Comparison of ENCODE assay signal across 23 cellular contexts in the genomic region with DNA sequence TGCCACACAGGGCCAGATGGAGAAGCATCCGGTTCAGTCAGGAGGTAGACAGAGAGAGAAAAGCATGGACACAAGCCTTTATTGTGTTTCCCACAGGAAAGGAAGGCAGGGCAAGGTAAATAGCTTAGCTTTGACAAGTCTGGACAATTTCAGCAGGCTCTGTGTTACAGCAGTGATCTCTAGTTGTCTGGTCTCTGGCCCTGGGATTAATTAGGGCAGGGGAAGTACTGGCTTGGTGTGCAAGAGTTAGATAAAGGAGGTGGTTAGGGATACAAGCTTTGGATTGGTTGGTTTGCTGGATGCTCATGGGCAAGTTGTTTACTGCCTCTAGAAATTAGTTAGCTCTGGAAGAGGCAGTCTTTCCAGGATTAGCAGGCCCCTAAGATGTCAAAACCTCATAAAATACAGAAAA. TPM values are rescaled to one million over a fixed set of nuclear protein-coding genes. Genes with fewer than 3 reads are reported as not detected.
A peak's percentile ranks its signal among the peaks of the same experiment; 100 is the strongest.
DNase-seq lines count a peak whose midpoint lies in the region; ATAC-seq, FAIRE-seq and TF ChIP-seq lines count a peak whose summit lies in the region.
"Had no signal": no experiment of that assay in that cellular context is flagged by ENCODE, and none has a peak within 500 bp of the region (broad histone marks: within the 10 kb centered on the region; RNA-seq: fewer than 3 reads in every experiment).

No MANE protein-coding gene starts in this region.

- H3K36me3 ChIP-seq in K562 (ENCODE audit: control insufficient read depth, insufficient read depth, low read length) (no peaks in the 10 kb centered on the region), mesodermal cell (ENCODE audit: control insufficient read depth, insufficient read depth, low read length) (no peaks in the 10 kb centered on the region)
- H3K36me3 ChIP-seq: SJCRH30, spleen, upper lobe of left lung had no signal

- no peak overlapping the region for H3K4me3 ChIP-seq in K562
- no peak overlapping the region for H3K4me3 ChIP-seq in mesodermal cell (ENCODE audit: extremely low read depth, insufficient read depth, low read length, poor library complexity, severe bottlenecking)
- H3K4me3 ChIP-seq: SJCRH30, spleen, upper lobe of left lung had no signal

- H3K27me3 ChIP-seq in K562 (ENCODE audit: control insufficient read depth in 2 of 2, insufficient read depth in 2 of 2, low read length in 2 of 2): no peaks in the 10 kb centered on the region
- H3K27me3 ChIP-seq: upper lobe of left lung had no signal

- in situ Hi-C loops in K562 (cut with MboI): no loop called here

- no peak for TF ChIP-seq RAD21 in K562 (CRISPR knock-in tag; conservative IDR thresholded peaks at IDR 0.05 in 1 of 2, IDR thresholded peaks at IDR 0.05 in 1 of 2)

- no peaks in the 10 kb centered on the region for H3K9me1 ChIP-seq in K562 (ENCODE audit: control insufficient read depth, insufficient read depth, low read length)

- H3K9me3 ChIP-seq in K562 (replicated peaks; ENCODE audit: control insufficient read depth, insufficient read depth, low read depth, low read length): peaks cover 2% of the 10 kb centered on the region; the same call in 1 of the 2 replicates
- H3K9me3 ChIP-seq in mesodermal cell (ENCODE audit: control insufficient read depth, low read length): no peaks in the 10 kb centered on the region
- H3K9me3 ChIP-seq: SJCRH30, upper lobe of left lung had no signal

- POLR2A ChIA-PET in K562 (lab: Yijun Ruan, JAX): interaction anchor here (0.6 to 1.7 kb wide), 5 partner anchors 11 to 377 kb away, joined by 3 to 5 read pairs (median 3); no protein-coding TSS in a partner anchor

- peak overlapping the region; percentile 83 for H3K27ac ChIP-seq in K562 (ENCODE audit: extremely low read depth, low read depth, low read length)
- H3K27ac ChIP-seq in mesodermal cell (ENCODE audit: low read depth, low read length, severe bottlenecking): peak overlapping the region; percentile 89
- H3K27ac ChIP-seq: SJCRH30, spleen, upper lobe of left lung had no signal

- H3K79me2 ChIP-seq in K562 (ENCODE audit: control insufficient read depth, insufficient read depth, low read length): no peaks in the 10 kb centered on the region

- no TSS peak for BruUV-seq in K562 (replicated peaks; lab: Mats Ljungman, UMichigan)

- DNase-seq in GDM1 (lab: John Stamatoyannopoulos, UW) (peak; percentile 42), NCI-H69 (lab: John Stamatoyannopoulos, UW) (peak; percentile 49), K562 (ENCODE audit: extremely low read depth in 1 of 4, low spot score in 3 of 4) (peak; percentile 43 to 89 (median 67)), T1000 (lab: John Stamatoyannopoulos, UW) (no peak)
- no peak for DNase-seq in activated CD4-positive, alpha-beta T cell treated with anti-CD3 and anti-CD28 coated beads, Interleukin-2, amount 50 U/mL, for 1 hour
- no peak for DNase-seq in activated CD4-positive, CD25-positive, alpha-beta regulatory T cell treated with anti-CD3 and anti-CD28 coated beads, Interleukin-2, amount 50 U/mL, for 72 hours
- DNase-seq in stimulated activated naive CD4-positive, alpha-beta T cell (lab: John Stamatoyannopoulos, UW): no peak
- DNase-seq: activated CD4-positive, alpha-beta T cell treated with anti-CD3 and anti-CD28 coated beads for 4 hours; activated naive CD8-positive, alpha-beta T cell treated with anti-CD3 and anti-CD28 coated beads for 36 hours; CD4-positive, CD25-positive, alpha-beta regulatory T cell; DND-41; H7; head of caudate nucleus; NCI-H526; occipital lobe; PC-3; SJCRH30; spleen; stimulated activated CD4-positive, alpha-beta T cell treated with anti-CD3 and anti-CD28 coated beads, Interleukin-4, amount 100 ng/mL, for 24 hours; upper lobe of left lung had no signal

- H3K4me1 ChIP-seq in K562 (replicated peaks in 1 of 2; ENCODE audit: control insufficient read depth in 2 of 2, insufficient read depth in 2 of 2, low read length in 2 of 2): peaks cover 3 to 10% of the 10 kb centered on the region in 2 experiments; a peak in 2 of 5 replicates
- no peaks in the 10 kb centered on the region for H3K4me1 ChIP-seq in mesodermal cell (ENCODE audit: control insufficient read depth, insufficient read depth, low read length, poor library complexity, severe bottlenecking)
- H3K4me1 ChIP-seq: SJCRH30, spleen, upper lobe of left lung had no signal

- CTCF ChIA-PET in K562 (lab: Yijun Ruan, JAX; ENCODE audit: low intra/inter-chr PET ratio): no interaction called here

- peak; percentile 82 for TF ChIP-seq EP300 in K562 (IDR thresholded peaks at IDR 0.05; ENCODE audit: low read length)

- 0% methylated on average over 1 of the region's 1 CpG for WGBS in K562 (ENCODE audit: insufficient coverage, low coverage, missing lambda C conversion rate)
- WGBS in mesodermal cell (ENCODE audit: insufficient coverage in 2 of 2), 2 experiments: 83 to 100% methylated on average over 1 of the region's 1 CpG

- H3K4me2 ChIP-seq in K562 (ENCODE audit: insufficient read depth, low read length): peak overlapping the region; percentile 68

- peak overlapping the region; percentile 71 for H2AFZ ChIP-seq in K562 (ENCODE audit: low read depth, low read length)

- H3K9ac ChIP-seq in K562 (ENCODE audit: insufficient read depth in 1 of 2, low read depth in 2 of 2, low read length in 2 of 2): peak overlapping the region in 1 of 2 experiments; percentile 58; a peak in 2 of 4 replicates

- FAIRE-seq in K562 (lab: Jason Lieb, UNC): peak; percentile 97

- TF ChIP-seq CTCF in K562 (IDR thresholded peaks at IDR 0.05 in 2 of 3, conservative IDR thresholded peaks at IDR 0.05 in 1 of 3; ENCODE audit: insufficient read depth in 2 of 3, low read depth in 1 of 3, low read length in 3 of 3): no peak

- peak; percentile 99 for ATAC-seq in K562
- ATAC-seq: PC-3 had no signal

- no peaks in the 10 kb centered on the region for H4K20me1 ChIP-seq in K562 (replicated peaks; ENCODE audit: control insufficient read depth, insufficient read depth, low read length)

- TF ChIP-seq POLR2A in K562 (conservative IDR thresholded peaks at IDR 0.05): peak; percentile 42; the same call in 1 of the 2 replicates

- intact Hi-C loops in K562 (cut with micrococcal nuclease): loop anchor here (10.0 kb wide), 1 partner anchor 130 kb away; the partner anchor contains the start of gene PABPN1

RNA-seq across cellular contexts. Expression of gene NGDN, which starts 15.1 kb away (rescaled TPM):
- total RNA-seq in K562 (2011; cell fraction: chromatin; rRNA removed; ENCODE audit: low replicate concordance): 93.2 and 127 TPM in 2 replicates
- 59.3 and 59.7 TPM in 2 replicates for total RNA-seq in K562 (2011; cell fraction: nucleolus; rRNA removed)
- total RNA-seq in K562 (2011; cell fraction: nucleoplasm; rRNA removed): 71.3 and 86.8 TPM in 2 replicates
- total RNA-seq in K562 (2014; rRNA removed): 55.1 and 65.3 TPM in 2 replicates
- 85.2 and 95.2 TPM in 2 replicates for total RNA-seq in K562 (2014; rRNA removed; fragmentation: Illumina TruSeq; extraction: Trizol)
- total RNA-seq in K562 (2015; rRNA removed; fragmentation: Illumina TruSeq; extraction: Trizol): 73.1 and 74.9 TPM in 2 replicates
- total RNA-seq in K562 (2021): 41.6 and 42.9 TPM in 2 replicates
- polyA plus RNA-seq in K562 (2011; rRNA removed): 62.2 and 82.6 TPM in 2 replicates
- polyA plus RNA-seq in K562 (2011; cell fraction: cytosol; rRNA removed): 21.4 and 31.5 TPM in 2 replicates
- 51.2 and 90.7 TPM in 2 replicates for polyA plus RNA-seq in K562 (2011; cell fraction: nucleus; rRNA removed)
- polyA plus RNA-seq in K562 (2012): 30.7 and 63.7 TPM in 2 replicates
- 71.9 and 74.0 TPM in 2 replicates for polyA plus RNA-seq in K562 (2014; fragmentation: Illumina TruSeq; extraction: Trizol)
- 100 to 1,000 TPM; 165 to 195 TPM for polyA plus RNA-seq in K562 (2014; fragmentation: Nextera tagmentation; extraction: Ambion mirVana)
- polyA plus RNA-seq in K562 (2014; rRNA removed): 73.5 and 82.4 TPM in 2 replicates
- 59.7 and 68.6 TPM in 2 replicates for polyA minus RNA-seq in K562 (2011; rRNA and poly(A)+ RNA removed)
- 23.7 and 25.8 TPM in 2 replicates for polyA minus RNA-seq in K562 (2011; cell fraction: cytosol; rRNA and poly(A)+ RNA removed)
- polyA minus RNA-seq in K562 (2011; cell fraction: nucleus; rRNA and poly(A)+ RNA removed): 26.7 and 45.9 TPM in 2 replicates
- 41.8 TPM for polyA plus RNA-seq in mesodermal cell (2013, experiment 1 of 2)
- 43.1 TPM for polyA plus RNA-seq in mesodermal cell (2013, experiment 2 of 2)

RNA-seq across cellular contexts. Expression of gene MYH7, which starts 19.0 kb away (rescaled TPM):
- not detected in 2 replicates for total RNA-seq in K562 (2011; cell fraction: chromatin; rRNA removed; ENCODE audit: low replicate concordance)
- total RNA-seq in K562 (2011; cell fraction: nucleolus; rRNA removed): not detected in 2 replicates
- not detected in 2 replicates for total RNA-seq in K562 (2011; cell fraction: nucleoplasm; rRNA removed)
- not detected in 2 replicates for total RNA-seq in K562 (2014; rRNA removed)
- not detected in 2 replicates for total RNA-seq in K562 (2014; rRNA removed; fragmentation: Illumina TruSeq; extraction: Trizol)
- total RNA-seq in K562 (2015; rRNA removed; fragmentation: Illumina TruSeq; extraction: Trizol): not detected in 2 replicates
- not detected in 2 replicates for total RNA-seq in K562 (2021)
- not detected in 2 replicates for polyA plus RNA-seq in K562 (2011; rRNA removed)
- not detected in 2 replicates for polyA plus RNA-seq in K562 (2011; cell fraction: cytosol; rRNA removed)
- not detected in 2 replicates for polyA plus RNA-seq in K562 (2011; cell fraction: nucleus; rRNA removed)
- not detected in 2 replicates for polyA plus RNA-seq in K562 (2012)
- not detected in 2 replicates for polyA plus RNA-seq in K562 (2014; fragmentation: Illumina TruSeq; extraction: Trizol)
- not detected for polyA plus RNA-seq in K562 (2014; fragmentation: Nextera tagmentation; extraction: Ambion mirVana)
- not detected in 2 replicates for polyA plus RNA-seq in K562 (2014; rRNA removed)
- not detected in 2 replicates for polyA minus RNA-seq in K562 (2011; rRNA and poly(A)+ RNA removed)
- polyA minus RNA-seq in K562 (2011; cell fraction: cytosol; rRNA and poly(A)+ RNA removed): not detected in 2 replicates
- not detected in 2 replicates for polyA minus RNA-seq in K562 (2011; cell fraction: nucleus; rRNA and poly(A)+ RNA removed)
- polyA plus RNA-seq in mesodermal cell (2013, experiment 1 of 2): 0.15 TPM
- polyA plus RNA-seq in mesodermal cell (2013, experiment 2 of 2): 0.25 TPM
- total RNA-seq: CD4-positive, CD25-positive, alpha-beta regulatory T cell; H7; HT-29; PC-3; renal cortical epithelial cell; upper lobe of left lung had no signal
- polyA plus RNA-seq: CD4-positive, CD25-positive, alpha-beta regulatory T cell had no signal

RNA-seq across cellular contexts. Expression of gene MYH6, which starts 46.4 kb away (rescaled TPM):
- 0.09 TPM in 1 of 2 replicates, not detected in the other for total RNA-seq in K562 (2011; cell fraction: chromatin; rRNA removed; ENCODE audit: low replicate concordance)
- not detected in 2 replicates for total RNA-seq in K562 (2011; cell fraction: nucleolus; rRNA removed)
- not detected in 2 replicates for total RNA-seq in K562 (2011; cell fraction: nucleoplasm; rRNA removed)
- not detected in 2 replicates for total RNA-seq in K562 (2014; rRNA removed)
- total RNA-seq in K562 (2014; rRNA removed; fragmentation: Illumina TruSeq; extraction: Trizol): not detected in 2 replicates
- not detected in 2 replicates for total RNA-seq in K562 (2015; rRNA removed; fragmentation: Illumina TruSeq; extraction: Trizol)
- total RNA-seq in K562 (2021): not detected in 2 replicates
- not detected in 2 replicates for polyA plus RNA-seq in K562 (2011; rRNA removed)
- polyA plus RNA-seq in K562 (2011; cell fraction: cytosol; rRNA removed): 0.04 TPM in 1 of 2 replicates, not detected in the other
- 0.03 and 0.04 TPM in 2 replicates for polyA plus RNA-seq in K562 (2011; cell fraction: nucleus; rRNA removed)
- polyA plus RNA-seq in K562 (2012): 0.03 TPM in 2 replicates
- not detected in 2 replicates for polyA plus RNA-seq in K562 (2014; fragmentation: Illumina TruSeq; extraction: Trizol)
- not detected for polyA plus RNA-seq in K562 (2014; fragmentation: Nextera tagmentation; extraction: Ambion mirVana)
- not detected in 2 replicates for polyA plus RNA-seq in K562 (2014; rRNA removed)
- polyA minus RNA-seq in K562 (2011; rRNA and poly(A)+ RNA removed): 0.12 TPM in 1 of 2 replicates, not detected in the other
- not detected in 2 replicates for polyA minus RNA-seq in K562 (2011; cell fraction: cytosol; rRNA and poly(A)+ RNA removed)
- not detected in 2 replicates for polyA minus RNA-seq in K562 (2011; cell fraction: nucleus; rRNA and poly(A)+ RNA removed)
- polyA plus RNA-seq in mesodermal cell (2013, experiment 1 of 2): 0.66 TPM
- 0.71 TPM for polyA plus RNA-seq in mesodermal cell (2013, experiment 2 of 2)
- total RNA-seq: activated naive CD8-positive, alpha-beta T cell treated with anti-CD3 and anti-CD28 coated beads for 36 hours; CD4-positive, CD25-positive, alpha-beta regulatory T cell; HT-29; occipital lobe; PC-3; renal cortical epithelial cell; SJCRH30; upper lobe of left lung had no signal
- polyA plus RNA-seq: CD4-positive, CD25-positive, alpha-beta regulatory T cell had no signal

Comparison
In these comparisons a context has a peak if more than half of its experiments do, and no peak if none do; other contexts are left out.
1. DNase-seq: peak in GDM1 (single experiment), NCI-H69 (single experiment) and K562 (4 of 4); none in activated CD4-positive, alpha-beta T cell treated with anti-CD3 and anti-CD28 coated beads, Interleukin-2, amount 50 U/mL, for 1 hour (single experiment), activated CD4-positive, CD25-positive, alpha-beta regulatory T cell treated with anti-CD3 and anti-CD28 coated beads, Interleukin-2, amount 50 U/mL, for 72 hours (single experiment), stimulated activated naive CD4-positive, alpha-beta T cell (0 of 6) and T1000 (single experiment).